36 cellular contexts compared by ENCODE assay signal in the genomic region with DNA sequence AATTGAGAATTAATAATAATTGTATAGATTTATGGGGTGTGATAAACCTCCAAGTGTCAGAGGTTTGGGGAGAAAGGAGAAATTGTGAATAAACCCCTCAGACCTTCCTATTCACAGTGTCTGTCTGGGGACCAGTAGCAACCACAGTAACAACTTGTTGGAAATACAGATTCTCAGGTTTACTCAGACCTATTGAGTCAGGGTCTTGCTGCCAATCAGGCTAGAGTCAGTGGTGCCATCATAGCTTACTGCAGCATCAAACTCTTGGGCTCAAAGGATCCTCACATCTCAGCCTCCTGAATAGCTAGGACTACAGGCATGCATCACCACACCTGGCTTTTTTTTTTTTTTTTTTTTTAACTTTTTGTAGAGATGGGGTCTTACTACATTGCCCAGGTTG. TPM values are rescaled to one million over a fixed set of nuclear protein-coding genes. Genes with fewer than 3 reads are reported as not detected.
"Had no signal": no experiment of that assay in that cellular context is flagged by ENCODE, and none has a peak within 500 bp of the region (broad histone marks: within the 10 kb centered on the region; RNA-seq: fewer than 3 reads in every experiment).

No MANE protein-coding gene starts in this region.

- H3K9me3 ChIP-seq: adrenal gland, body of pancreas, breast epithelium, Peyer's patch, SJSA1, SK-N-SH had no signal

- H3K9ac ChIP-seq: KMS-11, SK-N-SH had no signal

- H3K36me3 Mint-ChIP-seq: activated naive CD4-positive, alpha-beta T cell treated with anti-CD3 and anti-CD28 coated beads, Interleukin-2, amount 10 ng/mL, durations not matched to agents 7 days and 5 days; activated naive CD8-positive, alpha-beta T cell treated with anti-CD3 and anti-CD28 coated beads, Interleukin-2, amount 10 ng/mL, durations not matched to agents 7 days and 5 days; WTC11 had no signal

- FAIRE-seq: astrocyte, TTC549 had no signal

- H3K4me1 Mint-ChIP-seq: activated naive CD4-positive, alpha-beta T cell treated with anti-CD3 and anti-CD28 coated beads, Interleukin-2, amount 10 ng/mL, durations not matched to agents 7 days and 5 days had no signal

- H3K9me3 Mint-ChIP-seq: activated CD4-positive, alpha-beta T cell treated with anti-CD3 and anti-CD28 coated beads, Interleukin-2, amount 10 ng/mL, durations not matched to agents 7 days and 5 days; activated naive CD4-positive, alpha-beta T cell treated with anti-CD3 and anti-CD28 coated beads, Interleukin-2, amount 10 ng/mL, durations not matched to agents 7 days and 5 days; activated naive CD8-positive, alpha-beta T cell treated with anti-CD3 and anti-CD28 coated beads, Interleukin-2, amount 10 ng/mL, durations not matched to agents 7 days and 5 days; T-helper 1 cell treated with Interleukin-12 subunit alpha and Interleukin-12 subunit beta and Interleukin-4 antibody, amounts not matched to agents 30 μg/mL and 1 μg/mL, for 36 hours; T-helper 2 cell treated with Interferon-gamma antibody and Interleukin-4, amounts not matched to agents 5 μg/mL and 100 μg/mL, for 36 hours; WTC11 had no signal

- H3K27ac Mint-ChIP-seq: activated CD4-positive, alpha-beta T cell treated with anti-CD3 and anti-CD28 coated beads, Interleukin-2, amount 10 ng/mL, durations not matched to agents 7 days and 5 days; activated naive CD4-positive, alpha-beta T cell treated with anti-CD3 and anti-CD28 coated beads, Interleukin-2, amount 10 ng/mL, durations not matched to agents 7 days and 5 days; activated naive CD8-positive, alpha-beta T cell treated with anti-CD3 and anti-CD28 coated beads, Interleukin-2, amount 10 ng/mL, durations not matched to agents 7 days and 5 days; T-helper 1 cell treated with Interleukin-12 subunit alpha and Interleukin-12 subunit beta and Interleukin-4 antibody, amounts not matched to agents 30 μg/mL and 1 μg/mL, for 36 hours; T-helper 2 cell treated with Interferon-gamma antibody and Interleukin-4, amounts not matched to agents 5 μg/mL and 100 μg/mL, for 36 hours had no signal

- DNase-seq: activated CD4-positive, alpha-beta T cell treated with anti-CD3 and anti-CD28 coated beads for 1 hour; activated CD4-positive, alpha-beta T cell treated with anti-CD3 and anti-CD28 coated beads, Interleukin-2, amount 10 ng/mL, durations not matched to agents 7 days and 5 days; activated CD4-positive, alpha-beta T cell treated with anti-CD3 and anti-CD28 coated beads, Interleukin-2, amount 50 U/mL, for 48 hours; activated gamma-delta T cell treated with Interleukin-2 at 50 U/mL for 16 hours; activated naive CD4-positive, alpha-beta T cell treated with anti-CD3 and anti-CD28 coated beads, Interleukin-2, amount 10 ng/mL, durations not matched to agents 7 days and 5 days; activated naive CD8-positive, alpha-beta T cell treated with anti-CD3 and anti-CD28 coated beads, Interleukin-2, amount 10 ng/mL, durations not matched to agents 7 days and 5 days; adrenal gland; body of pancreas; MM.1S; MV-4-11; NCI-H1092 treated with DMSO at 0.1 percent for 48 hours; NCI-H1417; NCI-H146; NCI-H187; NCI-H2029 treated with DMSO at 0.1 percent for 48 hours; NCI-H2107; NCI-H2171; NCI-H510A; NCI-H526; NCI-H748 treated with DMSO at 0.1 percent for 48 hours; NK-92 treated with Interleukin-12 subunit alpha and Interleukin-12 subunit beta, amount 100 ng/mL, for 24 hours; PC-3; Peyer's patch; RPMI8226; SHP77 treated with DMSO at 0.1 percent for 48 hours; SK-N-SH had no signal

- H3K36me3 ChIP-seq: adrenal gland, breast epithelium, Peyer's patch, SJSA1 had no signal

- H3K4me2 ChIP-seq: KMS-11, SK-N-SH had no signal

- H3K27me3 ChIP-seq: adrenal gland, body of pancreas, breast epithelium, Peyer's patch had no signal

- H3K4me3 ChIP-seq: adrenal gland, body of pancreas, breast epithelium, Peyer's patch, SJSA1 had no signal

- H3K4me3 Mint-ChIP-seq: activated CD4-positive, alpha-beta T cell treated with anti-CD3 and anti-CD28 coated beads, Interleukin-2, amount 10 ng/mL, durations not matched to agents 7 days and 5 days; activated naive CD4-positive, alpha-beta T cell treated with anti-CD3 and anti-CD28 coated beads, Interleukin-2, amount 10 ng/mL, durations not matched to agents 7 days and 5 days; activated naive CD8-positive, alpha-beta T cell treated with anti-CD3 and anti-CD28 coated beads, Interleukin-2, amount 10 ng/mL, durations not matched to agents 7 days and 5 days; T-helper 1 cell treated with Interleukin-12 subunit alpha and Interleukin-12 subunit beta and Interleukin-4 antibody, amounts not matched to agents 30 μg/mL and 1 μg/mL, for 36 hours; T-helper 2 cell treated with Interferon-gamma antibody and Interleukin-4, amounts not matched to agents 5 μg/mL and 100 μg/mL, for 36 hours; WTC11 had no signal

- ATAC-seq: body of pancreas, PC-3 had no signal

- H3K27ac ChIP-seq: adrenal gland, body of pancreas, breast epithelium, KMS-11, Peyer's patch, SJSA1 had no signal

- H3K4me1 ChIP-seq: adrenal gland, body of pancreas, breast epithelium, Peyer's patch, SJSA1 had no signal

RNA-seq across cellular contexts. Expression of a gene that starts 23.1 kb away (rescaled TPM):
- total RNA-seq: activated CD4-positive, alpha-beta T cell treated with anti-CD3 and anti-CD28 coated beads, Interleukin-2, amount 10 ng/mL, durations not matched to agents 7 days and 5 days; activated naive CD8-positive, alpha-beta T cell treated with anti-CD3 and anti-CD28 coated beads, Interleukin-2, amount 10 ng/mL, durations not matched to agents 7 days and 5 days; astrocyte; body of pancreas; cardiac septum; LHCN-M2; PC-3; SJSA1; WTC11 had no signal
- polyA plus RNA-seq: SK-N-SH had no signal
